ENCODE assay signal across 18 cellular contexts in genomic region chr10:6411424-6411823, GRCh38.
"Had no signal": no experiment of that assay in that cellular context is flagged by ENCODE, and none has a peak within 500 bp of the region (broad histone marks: within the 10 kb centered on the region; RNA-seq: fewer than 3 reads in every experiment).

No MANE protein-coding gene starts in this region.

- H3K4me3 ChIP-seq: esophagus squamous epithelium, hepatocyte had no signal

- H3K27ac Mint-ChIP-seq: activated naive CD8-positive, alpha-beta T cell treated with anti-CD3 and anti-CD28 coated beads for 36 hours; dendritic cell treated with granulocyte-macrophage colony-stimulating factor and Interleukin-4, amounts not matched to agents 40 ng/mL and 50 ng/mL, for 4 days had no signal

- H3K36me3 ChIP-seq: esophagus squamous epithelium, WERI-Rb-1 had no signal

- H3K27me3 Mint-ChIP-seq: activated naive CD8-positive, alpha-beta T cell treated with anti-CD3 and anti-CD28 coated beads for 36 hours; activated T-helper 17 cell treated with anti-CD3 and anti-CD28 coated beads, Interleukin-2, amount 50 U/mL, for 72 hours; dendritic cell treated with granulocyte-macrophage colony-stimulating factor and Interleukin-4, amounts not matched to agents 40 ng/mL and 50 ng/mL, for 4 days had no signal

- H3K27ac ChIP-seq: hepatocyte, parathyroid adenoma, WERI-Rb-1 had no signal

- ATAC-seq: activated T-helper 17 cell treated with anti-CD3 and anti-CD28 coated beads, Interleukin-2, amount 50 U/mL, for 72 hours; left colon had no signal

- H3K9me3 ChIP-seq: esophagus squamous epithelium had no signal

- H3K9me3 Mint-ChIP-seq: activated naive CD8-positive, alpha-beta T cell treated with anti-CD3 and anti-CD28 coated beads for 36 hours; activated T-helper 17 cell treated with anti-CD3 and anti-CD28 coated beads, Interleukin-2, amount 50 U/mL, for 72 hours; dendritic cell treated with granulocyte-macrophage colony-stimulating factor and Interleukin-4, amounts not matched to agents 40 ng/mL and 50 ng/mL, for 4 days had no signal

- DNase-seq: activated CD4-positive, alpha-beta T cell treated with anti-CD3 and anti-CD28 coated beads for 1 hour; activated naive CD4-positive, alpha-beta T cell; activated naive CD8-positive, alpha-beta T cell treated with anti-CD3 and anti-CD28 coated beads for 36 hours; amniotic stem cell; effector CD8-positive, alpha-beta T cell; esophagus squamous epithelium; left colon; midbrain; stimulated activated CD4-positive, alpha-beta T cell treated with anti-CD3 and anti-CD28 coated beads, Interleukin-12 subunit alpha, Interleukin-12 subunit beta, amount 100 ng/mL, for 4 hours; stimulated activated CD4-positive, alpha-beta T cell treated with anti-CD3 and anti-CD28 coated beads, Interleukin-1b, Interleukin-23, amount 100 ng/mL, for 48 hours; stimulated activated CD8-positive, alpha-beta memory T cell treated with anti-CD3 and anti-CD28 coated beads, Interleukin-4, amount 100 ng/mL, for 48 hours; stimulated activated naive CD4-positive, alpha-beta T cell; T-helper 2 cell; WERI-Rb-1 had no signal

- H3K27me3 ChIP-seq: esophagus squamous epithelium had no signal

- H3K4me3 Mint-ChIP-seq: activated naive CD8-positive, alpha-beta T cell treated with anti-CD3 and anti-CD28 coated beads for 36 hours; dendritic cell treated with granulocyte-macrophage colony-stimulating factor and Interleukin-4, amounts not matched to agents 40 ng/mL and 50 ng/mL, for 4 days had no signal
